28 cellular contexts compared by ENCODE assay signal in the genomic region with DNA sequence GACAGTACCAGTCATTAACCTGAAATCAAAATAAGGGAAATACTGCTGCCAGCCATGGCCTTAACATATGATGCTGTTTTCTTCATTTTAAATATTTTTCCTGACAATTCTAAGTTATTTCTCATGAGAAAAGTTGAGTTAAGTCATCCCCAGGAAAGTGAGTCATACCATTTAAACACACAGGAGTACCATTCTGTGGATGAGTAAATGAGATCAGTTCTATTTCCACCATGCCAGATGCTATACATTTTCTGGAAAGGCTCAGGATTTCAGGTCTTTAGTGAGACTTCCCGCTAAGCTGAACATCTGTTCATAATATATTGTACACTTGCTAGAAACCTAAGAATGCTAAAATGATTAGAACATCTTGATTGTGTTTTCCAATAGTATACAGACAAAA.
DNase-seq lines count a peak whose midpoint lies in the region; ATAC-seq and TF ChIP-seq lines count a peak whose summit lies in the region.
"Had no signal": no experiment of that assay in that cellular context is flagged by ENCODE, and none has a peak within 500 bp of the region (broad histone marks: within the 10 kb centered on the region; RNA-seq: fewer than 3 reads in every experiment).

No MANE protein-coding gene starts in this region.

- H2AFZ ChIP-seq in neuronal stem cell (ENCODE audit: low read length) = no peak overlapping the region

- no peak overlapping the region for H4K8ac ChIP-seq in neuronal stem cell (ENCODE audit: low read depth, low read length)

- H3K4me1 ChIP-seq in neuronal stem cell (ENCODE audit: control insufficient read depth in 2 of 2, insufficient read depth in 1 of 2, low read depth in 1 of 2, low read length in 2 of 2) = no peaks in the 10 kb centered on the region
- H3K4me1 ChIP-seq: lower lobe of right lung, prostate gland, sigmoid colon, suprapubic skin had no signal

- ATAC-seq in SK-N-SH treated with all-trans-retinoic acid at 6 μM for 48 hours (peak; percentile 71), HG02884 (IDR thresholded peaks at IDR 0.05; ENCODE audit: unreplicated experiment) (no peak)
- ATAC-seq: activated CD8-positive, alpha-beta T cell treated with anti-CD3 and anti-CD28 coated beads for 36 hours; lower lobe of right lung; mucosa of descending colon; stimulated activated naive B cell treated with anti-CD40 and anti-IgM and Interleukin-4, amounts not matched to agents 10 μg/mL and 1 μg/mL and 100 μg/mL, for 72 hours had no signal

- no peaks in the 10 kb centered on the region for H3K9me3 ChIP-seq in neuronal stem cell (replicated peaks in 1 of 2; ENCODE audit: control insufficient read depth in 2 of 2, insufficient read depth in 1 of 2, low read depth in 1 of 2, low read length in 2 of 2)
- H3K9me3 ChIP-seq: lower lobe of right lung, mucosa of descending colon, prostate gland, sigmoid colon, suprapubic skin had no signal

- no peak overlapping the region for H3K27ac Mint-ChIP-seq in mesothelial cell of epicardium
- H3K27ac Mint-ChIP-seq: activated CD8-positive, alpha-beta T cell treated with anti-CD3 and anti-CD28 coated beads for 36 hours; activated naive CD8-positive, alpha-beta T cell treated with anti-CD3 and anti-CD28 coated beads, Interleukin-2, amount 10 ng/mL, durations not matched to agents 7 days and 5 days; IgD-negative memory B cell; stimulated activated naive B cell treated with anti-CD40 and anti-IgM and Interleukin-4, amounts not matched to agents 10 μg/mL and 1 μg/mL and 100 μg/mL, for 72 hours had no signal

- whole genome bisulfite sequencing in neuronal stem cell (ENCODE audit: extremely low coverage in 2 of 2, insufficient read length in 2 of 2, insufficient replicate concordance in 1 of 2), 2 donors = no CpG with 5 or more reads among the region's 1 CpG

- no peak overlapping the region for H3K4me3 Mint-ChIP-seq in mesothelial cell of epicardium
- H3K4me3 Mint-ChIP-seq: activated CD8-positive, alpha-beta T cell treated with anti-CD3 and anti-CD28 coated beads for 36 hours; activated naive CD8-positive, alpha-beta T cell treated with anti-CD3 and anti-CD28 coated beads, Interleukin-2, amount 10 ng/mL, durations not matched to agents 7 days and 5 days; IgD-negative memory B cell; stimulated activated naive B cell treated with anti-CD40 and anti-IgM and Interleukin-4, amounts not matched to agents 10 μg/mL and 1 μg/mL and 100 μg/mL, for 72 hours had no signal

- no peak for TF ChIP-seq CTCF in mesothelial cell of epicardium (IDR thresholded peaks at IDR 0.05; ENCODE audit: unreplicated experiment)

- no peak overlapping the region for H2BK12ac ChIP-seq in neuronal stem cell (ENCODE audit: low read length)

- no peak overlapping the region for H2BK5ac ChIP-seq in neuronal stem cell (ENCODE audit: low read length)

- H3K23ac ChIP-seq in neuronal stem cell (ENCODE audit: low read depth, low read length, poor library complexity) = no peak overlapping the region

- H3K36me3 Mint-ChIP-seq in mesothelial cell of epicardium = no peaks in the 10 kb centered on the region
- H3K36me3 Mint-ChIP-seq: activated naive CD8-positive, alpha-beta T cell treated with anti-CD3 and anti-CD28 coated beads, Interleukin-2, amount 10 ng/mL, durations not matched to agents 7 days and 5 days; IgD-negative memory B cell; stimulated activated naive B cell treated with anti-CD40 and anti-IgM and Interleukin-4, amounts not matched to agents 10 μg/mL and 1 μg/mL and 100 μg/mL, for 72 hours had no signal

- H3K9me3 Mint-ChIP-seq in mesothelial cell of epicardium = no peaks in the 10 kb centered on the region
- H3K9me3 Mint-ChIP-seq: activated CD8-positive, alpha-beta T cell treated with anti-CD3 and anti-CD28 coated beads for 36 hours; activated naive CD8-positive, alpha-beta T cell treated with anti-CD3 and anti-CD28 coated beads, Interleukin-2, amount 10 ng/mL, durations not matched to agents 7 days and 5 days; stimulated activated naive B cell treated with anti-CD40 and anti-IgM and Interleukin-4, amounts not matched to agents 10 μg/mL and 1 μg/mL and 100 μg/mL, for 72 hours had no signal

- no peak overlapping the region for H4K91ac ChIP-seq in neuronal stem cell (ENCODE audit: low read depth, low read length, poor library complexity)

- DNase-seq in A172 (ENCODE audit: low spot score) (peak; percentile 25), NCI-H2171 treated with DMSO at 0.1 percent for 48 hours (lab: John Stamatoyannopoulos, UW) (peak; percentile 99), inferior parietal cortex (ENCODE audit: extremely low spot score) (peak; percentile 28), neuronal stem cell (ENCODE audit: low spot score) (no peak), cerebellar nuclear complex (lab: John Stamatoyannopoulos, UW) (no peak), mesothelial cell of epicardium (ENCODE audit: low spot score in 2 of 2, unreplicated experiment in 2 of 2) (no peak)
- DNase-seq: activated CD8-positive, alpha-beta T cell treated with anti-CD3 and anti-CD28 coated beads for 36 hours; activated effector memory CD4-positive, alpha-beta T cell treated with Interleukin-2 at 50 U/mL for 16 hours; activated naive CD8-positive, alpha-beta T cell treated with anti-CD3 and anti-CD28 coated beads, Interleukin-2, amount 10 ng/mL, durations not matched to agents 7 days and 5 days; DMS153; dorsolateral prefrontal cortex; glutamatergic neuron; lower lobe of right lung; mucosa of descending colon; NCI-H187; NCI-H748 treated with DMSO at 0.1 percent for 48 hours; sigmoid colon; stimulated activated CD4-positive, alpha-beta T cell treated with anti-CD3 and anti-CD28 coated beads, Interleukin-15, amount 100 ng/mL, for 24 hours; stimulated activated naive B cell treated with anti-CD40 and anti-IgM and Interleukin-4, amounts not matched to agents 10 μg/mL and 1 μg/mL and 100 μg/mL, for 72 hours; T-helper 2 cell had no signal

- H3K4me2 ChIP-seq in neuronal stem cell (ENCODE audit: insufficient read depth, low read length, poor library complexity, severe bottlenecking) = no peak overlapping the region

- no peak overlapping the region for H2BK15ac ChIP-seq in neuronal stem cell (ENCODE audit: low read length)

- H3K27me3 Mint-ChIP-seq in mesothelial cell of epicardium (ENCODE audit: low read depth) = no peaks in the 10 kb centered on the region
- H3K27me3 Mint-ChIP-seq: activated CD8-positive, alpha-beta T cell treated with anti-CD3 and anti-CD28 coated beads for 36 hours; activated naive CD8-positive, alpha-beta T cell treated with anti-CD3 and anti-CD28 coated beads, Interleukin-2, amount 10 ng/mL, durations not matched to agents 7 days and 5 days; IgD-negative memory B cell; stimulated activated naive B cell treated with anti-CD40 and anti-IgM and Interleukin-4, amounts not matched to agents 10 μg/mL and 1 μg/mL and 100 μg/mL, for 72 hours had no signal

- no peaks in the 10 kb centered on the region for H3K79me1 ChIP-seq in neuronal stem cell (ENCODE audit: low read depth, low read length)

- no peak overlapping the region for H3K14ac ChIP-seq in neuronal stem cell (ENCODE audit: low read length)

- H3K36me3 ChIP-seq in neuronal stem cell (replicated peaks in 1 of 2; ENCODE audit: control insufficient read depth in 2 of 2, insufficient read depth in 2 of 2, low read length in 2 of 2) = no peaks in the 10 kb centered on the region
- H3K36me3 ChIP-seq: lower lobe of right lung, prostate gland, sigmoid colon, suprapubic skin had no signal

- H3K4me1 Mint-ChIP-seq in mesothelial cell of epicardium = no peaks in the 10 kb centered on the region
- H3K4me1 Mint-ChIP-seq: activated naive CD8-positive, alpha-beta T cell treated with anti-CD3 and anti-CD28 coated beads, Interleukin-2, amount 10 ng/mL, durations not matched to agents 7 days and 5 days; IgD-negative memory B cell; stimulated activated naive B cell treated with anti-CD40 and anti-IgM and Interleukin-4, amounts not matched to agents 10 μg/mL and 1 μg/mL and 100 μg/mL, for 72 hours had no signal

- no peak overlapping the region for H3K18ac ChIP-seq in neuronal stem cell (ENCODE audit: low read length)

- H3K9ac ChIP-seq in neuronal stem cell (ENCODE audit: low read depth, low read length, poor library complexity) = no peak overlapping the region

- no peak overlapping the region for H3K4ac ChIP-seq in neuronal stem cell (ENCODE audit: low read length)

- no peak overlapping the region for H2BK120ac ChIP-seq in neuronal stem cell (ENCODE audit: low read depth, low read length)

- H3K27ac ChIP-seq in neuronal stem cell (replicated peaks; ENCODE audit: low read length) = no peak overlapping the region
- H3K27ac ChIP-seq: 22Rv1, dorsolateral prefrontal cortex, lower lobe of right lung, prostate gland, RWPE1, sigmoid colon, SK-N-MC, suprapubic skin had no signal

- H3K27me3 ChIP-seq in neuronal stem cell (ENCODE audit: control insufficient read depth in 3 of 3, insufficient read depth in 3 of 3, low read depth in 1 of 3, low read length in 3 of 3) = no peaks in the 10 kb centered on the region
- H3K27me3 ChIP-seq: dorsolateral prefrontal cortex, sigmoid colon, suprapubic skin had no signal

- H2AK5ac ChIP-seq in neuronal stem cell (ENCODE audit: low read depth, low read length) = no peak overlapping the region

- no peak overlapping the region for H3K4me3 ChIP-seq in neuronal stem cell (ENCODE audit: low read length in 2 of 2)
- H3K4me3 ChIP-seq: dorsolateral prefrontal cortex, lower lobe of right lung, mucosa of descending colon, prostate gland, sigmoid colon, SK-N-MC, suprapubic skin had no signal

TF ChIP-seq in SK-N-SH treated with all-trans-retinoic acid at 6 μM for 48 hours, 23 proteins besides CTCF, POLR2A, EP300 and RAD21 (continues in another document):
- TF ChIP-seq, protein P1, sequence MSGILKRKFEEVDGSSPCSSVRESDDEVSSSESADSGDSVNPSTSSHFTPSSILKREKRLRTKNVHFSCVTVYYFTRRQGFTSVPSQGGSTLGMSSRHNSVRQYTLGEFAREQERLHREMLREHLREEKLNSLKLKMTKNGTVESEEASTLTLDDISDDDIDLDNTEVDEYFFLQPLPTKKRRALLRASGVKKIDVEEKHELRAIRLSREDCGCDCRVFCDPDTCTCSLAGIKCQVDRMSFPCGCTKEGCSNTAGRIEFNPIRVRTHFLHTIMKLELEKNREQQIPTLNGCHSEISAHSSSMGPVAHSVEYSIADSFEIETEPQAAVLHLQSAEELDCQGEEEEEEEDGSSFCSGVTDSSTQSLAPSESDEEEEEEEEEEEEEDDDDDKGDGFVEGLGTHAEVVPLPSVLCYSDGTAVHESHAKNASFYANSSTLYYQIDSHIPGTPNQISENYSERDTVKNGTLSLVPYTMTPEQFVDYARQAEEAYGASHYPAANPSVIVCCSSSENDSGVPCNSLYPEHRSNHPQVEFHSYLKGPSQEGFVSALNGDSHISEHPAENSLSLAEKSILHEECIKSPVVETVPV (CRISPR knock-in tag; IDR thresholded peaks at IDR 0.05) = no peak
- no peak for TF ChIP-seq GLIS3 (CRISPR knock-in tag; IDR thresholded peaks at IDR 0.05)
- no peak for TF ChIP-seq SNAI2 (CRISPR knock-in tag; IDR thresholded peaks at IDR 0.05)

Comparison
In these comparisons a context has a peak if more than half of its experiments do, and no peak if none do; other contexts are left out.
1. DNase-seq: peak in A172 (single experiment), NCI-H2171 treated with DMSO at 0.1 percent for 48 hours (single experiment) and inferior parietal cortex (single experiment); none in neuronal stem cell (single experiment), cerebellar nuclear complex (0 of 2) and mesothelial cell of epicardium (0 of 2).